ENCODE assay signal across 1 cellular context in the genomic region with DNA sequence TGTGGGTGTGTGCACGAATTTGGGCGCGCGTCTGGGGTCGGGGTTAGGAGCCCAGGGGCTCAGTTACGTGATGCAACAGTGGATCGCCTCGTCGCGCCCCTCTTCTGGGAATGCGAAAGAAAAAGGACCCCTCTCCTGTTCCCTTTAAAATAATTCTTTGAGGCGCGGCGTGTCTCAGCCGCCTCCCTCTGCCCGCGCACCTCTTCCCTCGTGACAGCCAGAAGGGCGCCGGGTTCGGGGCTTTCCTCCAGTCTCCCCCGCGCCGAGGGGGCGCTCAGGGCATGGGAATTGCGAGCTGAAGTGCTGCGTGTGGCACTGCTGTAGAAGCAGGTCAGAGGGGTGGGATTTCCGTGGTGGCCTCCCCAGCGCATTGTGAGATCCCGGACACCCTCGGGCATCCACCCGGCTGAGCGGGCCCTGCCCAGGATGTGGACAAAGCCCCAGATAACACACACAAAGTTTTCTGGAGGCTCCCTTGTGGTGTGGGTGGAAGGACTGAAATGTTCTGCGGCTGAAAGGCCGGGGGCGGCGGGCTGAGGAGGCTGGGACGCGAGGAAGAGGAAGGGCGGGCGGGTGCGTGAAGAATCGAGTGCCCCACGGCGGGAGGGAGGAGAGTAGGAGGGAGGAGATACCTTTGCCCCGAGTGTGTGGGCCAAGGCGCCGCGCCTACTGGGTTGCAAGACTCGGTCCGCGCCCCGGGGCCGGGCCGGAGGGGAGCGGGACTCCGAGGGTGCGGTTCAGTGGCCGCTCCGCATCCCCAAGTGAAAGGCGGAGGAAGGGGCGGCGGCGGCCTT.
TF ChIP-seq lines count a peak whose summit lies in the region.

No MANE protein-coding gene starts in this region.

TF ChIP-seq in H1, 55 proteins besides CTCF, POLR2A, EP300 and RAD21:
- TF ChIP-seq BCL11A (IDR thresholded peaks at IDR 0.05; ENCODE audit: low read depth in 2 of 2, low read length in 2 of 2) (no peak), SUZ12 (IDR thresholded peaks at IDR 0.05; ENCODE audit: low read length) (0 out of 2 replicates have a peak, but pooled peaks have one; percentile 28), RBBP5 (IDR thresholded peaks at IDR 0.05; ENCODE audit: borderline replicate concordance, low read depth, low read length) (peak; percentile 52; the same call in 1 of the 2 replicates), SIN3A (conservative IDR thresholded peaks at IDR 0.05 in 1 of 2, IDR thresholded peaks at IDR 0.05 in 1 of 2; ENCODE audit: low read depth in 1 of 2, low read length in 2 of 2) (0 out of 4 replicates have a peak, but pooled peaks of 1 of the 2 experiments have one; percentile 30), KDM1A (IDR thresholded peaks at IDR 0.05; ENCODE audit: borderline replicate concordance, low read length) (no peak), GABPA (IDR thresholded peaks at IDR 0.05; ENCODE audit: borderline replicate concordance, insufficient read depth, low read length) (no peak), SAP30 (IDR thresholded peaks at IDR 0.05; ENCODE audit: insufficient read depth, insufficient replicate concordance, low read length) (peak; percentile 73), KDM4A (IDR thresholded peaks at IDR 0.05; ENCODE audit: low read depth, low read length, severe bottlenecking) (peak; percentile 70), RNF2 (IDR thresholded peaks at IDR 0.05; ENCODE audit: borderline replicate concordance, low read depth, low read length, missing control alignments, poor library complexity, severe bottlenecking) (peak; percentile 21), PHF8 (conservative IDR thresholded peaks at IDR 0.05; ENCODE audit: low read depth, low read length) (peak; percentile 18; the same call in 1 of the 2 replicates), TAF1 (IDR thresholded peaks at IDR 0.05; ENCODE audit: low read depth, low read length) (peak; percentile 26; the same call in 1 of the 2 replicates)
- TF ChIP-seq, protein P1, sequence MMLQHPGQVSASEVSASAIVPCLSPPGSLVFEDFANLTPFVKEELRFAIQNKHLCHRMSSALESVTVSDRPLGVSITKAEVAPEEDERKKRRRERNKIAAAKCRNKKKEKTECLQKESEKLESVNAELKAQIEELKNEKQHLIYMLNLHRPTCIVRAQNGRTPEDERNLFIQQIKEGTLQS (IDR thresholded peaks at IDR 0.05; ENCODE audit: insufficient read depth, low read depth, low read length): no peak
